Comparison of ENCODE assay signal across 14 cellular contexts in genomic region chr18:57430166-57430958, GRCh38. TPM values are rescaled to one million over a fixed set of nuclear protein-coding genes. Genes with fewer than 3 reads are reported as not detected.
DNase-seq lines count a peak whose midpoint lies in the region; ATAC-seq and TF ChIP-seq lines count a peak whose summit lies in the region.
"Had no signal": no experiment of that assay in that cellular context is flagged by ENCODE, and none has a peak within 500 bp of the region (broad histone marks: within the 10 kb centered on the region; RNA-seq: fewer than 3 reads in every experiment).

No MANE protein-coding gene starts in this region.

- H3K27me3 Mint-ChIP-seq in IgD-negative memory B cell (peaks cover 60% of the 10 kb centered on the region), progenitor cell of endocrine pancreas (peaks cover 3% of the 10 kb centered on the region)

- H3K4me2 ChIP-seq in hepatocyte: peak overlapping the region; percentile 57

- H3K4me3 ChIP-seq in hepatocyte: no peak overlapping the region

- H3K9me3 Mint-ChIP-seq in IgD-negative memory B cell: peaks cover 5 to 9% (median 6%) of the 10 kb centered on the region in 3 donors
- no peaks in the 10 kb centered on the region for H3K9me3 Mint-ChIP-seq in progenitor cell of endocrine pancreas (ENCODE audit: low read depth)

- TF ChIP-seq CTCF in hepatocyte (IDR thresholded peaks at IDR 0.05; ENCODE audit: poor library complexity): no peak
- TF ChIP-seq CTCF in progenitor cell of endocrine pancreas (IDR thresholded peaks at IDR 0.05; ENCODE audit: unreplicated experiment): no peak

- H3K4me1 Mint-ChIP-seq in IgD-negative memory B cell (peaks cover 2 to 9% (median 8%) of the 10 kb centered on the region in 3 donors), progenitor cell of endocrine pancreas (ENCODE audit: low read depth) (peaks cover 48% of the 10 kb centered on the region)

- no peaks in the 10 kb centered on the region for H3K9me3 ChIP-seq in hepatocyte (ENCODE audit: low read depth)
- H3K9me3 ChIP-seq: vagina had no signal

- H3K79me2 ChIP-seq in hepatocyte: no peaks in the 10 kb centered on the region

- H3K27ac Mint-ChIP-seq in IgD-negative memory B cell (peak overlapping the region in 2 of 3 donors; percentile 27 to 88), progenitor cell of endocrine pancreas (peak overlapping the region; percentile 95)

- H2AFZ ChIP-seq in hepatocyte: no peak overlapping the region

- DNase-seq in ELF-1 (ENCODE audit: low read depth, low spot score) (peak; percentile 67), hepatocyte (ENCODE audit: low spot score) (no peak), progenitor cell of endocrine pancreas (ENCODE audit: low spot score, unreplicated experiment) (no peak), COR-L47 (lab: John Stamatoyannopoulos, UW) (no peak)
- no peak for DNase-seq in activated CD4-positive, CD25-positive, alpha-beta regulatory T cell (lab: John Stamatoyannopoulos, UW)
- DNase-seq: activated CD4-positive, alpha-beta T cell treated with anti-CD3 and anti-CD28 coated beads, Interleukin-2, amount 50 U/mL, for 1 hour; CD4-positive, alpha-beta memory T cell; NCI-H187 treated with DMSO at 0.1 percent for 48 hours; NCI-H774; stimulated activated CD8-positive, alpha-beta memory T cell treated with anti-CD3 and anti-CD28 coated beads, Interleukin-4, amount 100 ng/mL, for 48 hours had no signal

- peak overlapping the region in 2 of 4 donors; percentile 3 to 67 for H3K4me3 Mint-ChIP-seq in IgD-negative memory B cell
- H3K4me3 Mint-ChIP-seq in progenitor cell of endocrine pancreas (ENCODE audit: low read depth): peak overlapping the region; percentile 70

- no peaks in the 10 kb centered on the region for H3K9me2 ChIP-seq in hepatocyte (replicated peaks; ENCODE audit: insufficient read depth)

- ATAC-seq in GM18873 (IDR thresholded peaks at IDR 0.05; ENCODE audit: low FRiP score, unreplicated experiment): no peak
- ATAC-seq: Right ventricle myocardium inferior had no signal

- 4% methylated on average over 28 of the region's 30 CpGs for WGBS in hepatocyte (ENCODE audit: low lambda C conversion rate, missing lambda C conversion rate)

- H3K36me3 ChIP-seq in hepatocyte (replicated peaks; ENCODE audit: insufficient read depth, low read depth): no peaks in the 10 kb centered on the region
- H3K36me3 ChIP-seq: vagina had no signal

- peaks cover 93% of the 10 kb centered on the region for H3K27me3 ChIP-seq in hepatocyte

- no peaks in the 10 kb centered on the region for H4K20me1 ChIP-seq in hepatocyte (ENCODE audit: insufficient read depth, poor library complexity, severe bottlenecking)

- peaks cover 7% of the 10 kb centered on the region for H3K4me1 ChIP-seq in hepatocyte (ENCODE audit: insufficient read depth)

- H3K36me3 Mint-ChIP-seq in IgD-negative memory B cell (no peaks in the 10 kb centered on the region), progenitor cell of endocrine pancreas (ENCODE audit: insufficient read depth) (no peaks in the 10 kb centered on the region)

- H3K27ac ChIP-seq in hepatocyte: no peak overlapping the region
- H3K27ac ChIP-seq: vagina had no signal

RNA-seq across cellular contexts. Expression of gene ONECUT2, which starts 4.8 kb away (rescaled TPM):
- polyA plus RNA-seq in IgD-negative memory B cell: not detected
- 1.7 TPM in 2 replicates for total RNA-seq in hepatocyte
- 0.16 and 0.24 TPM in 2 replicates for polyA plus RNA-seq in hepatocyte
- 92.2 and 110 TPM in 2 replicates for total RNA-seq in progenitor cell of endocrine pancreas
- total RNA-seq: CD4-positive, alpha-beta memory T cell; vagina had no signal
- polyA plus RNA-seq: CD4-positive, alpha-beta memory T cell had no signal

Comparison
In these comparisons a context has a peak if more than half of its experiments do, and no peak if none do; other contexts are left out.
1. RNA of gene ONECUT2, which starts 4.8 kb away (total RNA-seq): 92.2 to 110 TPM in progenitor cell of endocrine pancreas; 1.7 TPM in hepatocyte; every median in the first group is over 10 times any median in the second.